ENCODE assay signal across 16 cellular contexts in the genomic region with DNA sequence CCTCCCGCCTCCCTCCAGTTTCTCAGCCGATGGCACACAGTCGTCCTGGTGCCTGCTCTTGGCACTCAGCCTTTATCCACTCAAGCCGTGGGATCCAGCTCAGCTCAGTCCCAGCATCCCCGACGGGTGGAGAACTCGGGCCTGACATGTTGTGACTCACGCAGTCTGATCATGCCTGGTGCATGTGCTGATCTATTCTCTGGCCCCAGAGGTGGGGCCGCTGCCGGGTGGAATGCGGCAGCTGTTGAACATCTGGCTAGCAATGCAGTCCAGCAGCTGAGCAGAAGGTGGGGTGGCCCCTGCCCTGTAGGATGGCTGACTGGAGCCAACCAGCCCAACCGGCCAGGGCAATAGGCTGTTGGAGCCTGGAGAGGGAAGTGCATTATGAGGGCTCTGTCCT. TPM values are rescaled to one million over a fixed set of nuclear protein-coding genes. Genes with fewer than 3 reads are reported as not detected.
A peak's percentile ranks its signal among the peaks of the same experiment; 100 is the strongest.
DNase-seq lines count a peak whose midpoint lies in the region; ATAC-seq, FAIRE-seq and TF ChIP-seq lines count a peak whose summit lies in the region.
"Had no signal": no experiment of that assay in that cellular context is flagged by ENCODE, and none has a peak within 500 bp of the region (broad histone marks: within the 10 kb centered on the region; RNA-seq: fewer than 3 reads in every experiment).

No MANE protein-coding gene starts in this region.

- no peak overlapping the region for H2AFZ ChIP-seq in mammary epithelial cell (ENCODE audit: low read depth, low read length)

- POLR2A ChIA-PET in MCF 10A (lab: Yijun Ruan, JAX), result interaction anchor here (0.6 kb wide), 1 partner anchor 175 kb away, joined by 3 read pairs; no protein-coding TSS in a partner anchor

- peaks cover 7% of the 10 kb centered on the region for H3K36me3 Mint-ChIP-seq in MCF 10A (ENCODE audit: insufficient read depth, unreplicated experiment)
- H3K36me3 Mint-ChIP-seq: memory B cell had no signal

- in situ Hi-C loops in mammary epithelial cell (cut with MboI; ENCODE audit: low sequenced_read_pairs in 2 of 2), result no loop called here

- H4K20me1 ChIP-seq in mammary epithelial cell (ENCODE audit: insufficient read depth, low read length), result no peaks in the 10 kb centered on the region

- no peak overlapping the region for H3K4me3 Mint-ChIP-seq in MCF 10A (ENCODE audit: unreplicated experiment)
- H3K4me3 Mint-ChIP-seq: activated CD4-positive, alpha-beta T cell treated with anti-CD3 and anti-CD28 coated beads, Interleukin-2, amount 10 ng/mL, durations not matched to agents 7 days and 5 days; memory B cell had no signal

- H3K27ac Mint-ChIP-seq in MCF 10A (ENCODE audit: low read depth, unreplicated experiment), result no peak overlapping the region
- H3K27ac Mint-ChIP-seq: activated CD4-positive, alpha-beta T cell treated with anti-CD3 and anti-CD28 coated beads, Interleukin-2, amount 10 ng/mL, durations not matched to agents 7 days and 5 days; memory B cell had no signal

- no peaks in the 10 kb centered on the region for H3K9me3 Mint-ChIP-seq in MCF 10A (ENCODE audit: unreplicated experiment)
- H3K9me3 Mint-ChIP-seq: activated CD4-positive, alpha-beta T cell treated with anti-CD3 and anti-CD28 coated beads, Interleukin-2, amount 10 ng/mL, durations not matched to agents 7 days and 5 days; memory B cell had no signal

- H3K9me3 ChIP-seq in mammary epithelial cell (replicated peaks; ENCODE audit: insufficient read depth, low read length) (no peaks in the 10 kb centered on the region), colonic mucosa (no peaks in the 10 kb centered on the region), body of pancreas (no peaks in the 10 kb centered on the region)
- H3K9me3 ChIP-seq: suprapubic skin had no signal

- H3K4me3 ChIP-seq in mammary epithelial cell (replicated peaks in 1 of 3; ENCODE audit: insufficient read depth in 1 of 3, low read depth in 2 of 3, low read length in 3 of 3) (no peak overlapping the region), colonic mucosa (no peak overlapping the region), body of pancreas (no peak overlapping the region)
- H3K4me3 ChIP-seq: suprapubic skin had no signal

- CTCF ChIA-PET in MCF 10A (lab: Yijun Ruan, JAX) (interaction anchor here (0.6 to 1.1 kb wide), 4 partner anchors 37 to 48 kb away, joined by 3 read pairs; no protein-coding TSS in a partner anchor), mammary epithelial cell (lab: Charles Lee; ENCODE audit: low non-redundant PET) (no interaction called here)

- no peaks in the 10 kb centered on the region for H3K27me3 Mint-ChIP-seq in MCF 10A (ENCODE audit: insufficient read depth, unreplicated experiment)

- H3K79me2 ChIP-seq in mammary epithelial cell (ENCODE audit: insufficient read depth, low read length), result no peaks in the 10 kb centered on the region

- BruUV-seq in MCF 10A (replicated peaks; lab: Mats Ljungman, UMichigan), result no TSS peak
- BruUV-seq in mammary epithelial cell (replicated peaks; lab: Mats Ljungman, UMichigan), result no TSS peak

- peaks cover 9% of the 10 kb centered on the region for H3K4me1 ChIP-seq in mammary epithelial cell (ENCODE audit: insufficient read depth, low read length)
- no peaks in the 10 kb centered on the region for H3K4me1 ChIP-seq in colonic mucosa
- peaks cover 20% of the 10 kb centered on the region for H3K4me1 ChIP-seq in body of pancreas

- no peak for TF ChIP-seq CTCF in MCF 10A (IDR thresholded peaks at IDR 0.05; ENCODE audit: unreplicated experiment)
- TF ChIP-seq CTCF in mammary epithelial cell (conservative IDR thresholded peaks at IDR 0.05 in 1 of 2, IDR thresholded peaks at IDR 0.05 in 1 of 2; ENCODE audit: extremely low read depth in 1 of 2, insufficient read depth in 1 of 2, low read depth in 1 of 2, low read length in 2 of 2), result no peak
- TF ChIP-seq CTCF in colonic mucosa (IDR thresholded peaks at IDR 0.05), result no peak
- no peak for TF ChIP-seq CTCF in body of pancreas (IDR thresholded peaks at IDR 0.05)
- TF ChIP-seq CTCF in D721Med (IDR thresholded peaks at IDR 0.05; ENCODE audit: insufficient read depth, missing control alignments), result no peak

- H3K27me3 ChIP-seq in mammary epithelial cell (ENCODE audit: insufficient read depth, low read length), result peaks cover 2% of the 10 kb centered on the region
- H3K27me3 ChIP-seq in colonic mucosa, result peaks cover 27% of the 10 kb centered on the region
- H3K27me3 ChIP-seq in body of pancreas, result no peaks in the 10 kb centered on the region

- H3K36me3 ChIP-seq in mammary epithelial cell (ENCODE audit: insufficient read depth, low read length) (no peaks in the 10 kb centered on the region), colonic mucosa (no peaks in the 10 kb centered on the region), body of pancreas (replicated peaks in 1 of 2; ENCODE audit: insufficient read depth in 1 of 2, low read depth in 2 of 2) (no peaks in the 10 kb centered on the region)
- H3K36me3 ChIP-seq: suprapubic skin had no signal

- 75% methylated on average over 3 of the region's 12 CpGs for WGBS in mammary epithelial cell (ENCODE audit: low coverage, missing lambda C conversion rate)
- WGBS in body of pancreas, 2 donors, result 64 to 67% methylated on average over 3 to 12 of the region's 12 CpGs

- no peak for FAIRE-seq in D721Med (lab: Jason Lieb, UNC)

- peaks cover 10% of the 10 kb centered on the region for H3K4me1 Mint-ChIP-seq in MCF 10A (ENCODE audit: insufficient read depth, unreplicated experiment)

- TF ChIP-seq POLR2A in body of pancreas (IDR thresholded peaks at IDR 0.05), result no peak

- H3K27ac ChIP-seq in mammary epithelial cell (ENCODE audit: insufficient read depth, low read depth, low read length) (no peak overlapping the region), colonic mucosa (no peak overlapping the region), body of pancreas (no peak overlapping the region)
- H3K27ac ChIP-seq: suprapubic skin had no signal

- DNase-seq in MCF 10A (ENCODE audit: unreplicated experiment), result peak; percentile 11
- DNase-seq in mammary epithelial cell, result no peak
- DNase-seq in colonic mucosa, result peak; percentile 22
- peak; percentile 74 for DNase-seq in hepatic stellate cell (ENCODE audit: low spot score)
- DNase-seq in ureter (ENCODE audit: low spot score), result peak; percentile 53
- no peak for DNase-seq in ecto neural progenitor cell (ENCODE audit: low spot score)
- DNase-seq in body of pancreas, result no peak
- no peak for DNase-seq in D721Med (ENCODE audit: insufficient read length, low spot score)
- DNase-seq: activated CD4-positive, alpha-beta T cell treated with anti-CD3 and anti-CD28 coated beads, Interleukin-2, amount 10 ng/mL, durations not matched to agents 7 days and 5 days; activated effector memory CD4-positive, alpha-beta T cell treated with anti-CD3 and anti-CD28 coated beads, Interleukin-2, amount 50 U/mL, for 16 hours; cerebellar nuclear complex; hippocampal formation; NCI-H1436 treated with DMSO at 0.1 percent for 48 hours; NCI-H748 treated with DMSO at 0.1 percent for 48 hours had no signal

- no peak overlapping the region for H3K9ac ChIP-seq in mammary epithelial cell (ENCODE audit: insufficient read depth, low read length)
- no peak overlapping the region for H3K9ac ChIP-seq in colonic mucosa (ENCODE audit: low read depth in 2 of 2, low read length in 2 of 2)

- intact Hi-C loops in MCF 10A (cut with micrococcal nuclease) (no loop called here), mammary epithelial cell (cut with micrococcal nuclease) (no loop called here), colonic mucosa (cut with DNase I) (no loop called here), body of pancreas (cut with DNase I) (no loop called here)

- H3K4me2 ChIP-seq in mammary epithelial cell (ENCODE audit: insufficient read depth, low read depth, low read length), result no peak overlapping the region

- ATAC-seq in body of pancreas, result no peak

- dilution Hi-C loops in mammary epithelial cell (cut with HindIII; ENCODE audit: low sequenced_read_pairs), result loop anchor here (5.0 kb wide), 2 partner anchors 42 to 83 kb away; no protein-coding TSS in a partner anchor

RNA-seq across cellular contexts. Expression of a gene that starts 1.7 kb away (rescaled TPM):
- 2.6 and 4.1 TPM in 2 replicates for total RNA-seq in MCF 10A (2022)
- total RNA-seq in mammary epithelial cell, result 10 to 100 TPM in 1 of 2 donors, 1 to 10 TPM in 1; 5.2 to 10.7 TPM
- 5.8 TPM for polyA plus RNA-seq in mammary epithelial cell
- polyA minus RNA-seq in mammary epithelial cell, result 10.3 TPM
- total RNA-seq in colonic mucosa, result 1 to 10 TPM; 3.6 to 4.0 TPM
- 13.2 TPM for total RNA-seq in ureter
- 10 to 100 TPM in 1 of 2 donors, 1 to 10 TPM in 1; 4.9 to 11.5 TPM for total RNA-seq in body of pancreas

RNA-seq across cellular contexts. Expression of a gene that starts 30.8 kb away (rescaled TPM):
- total RNA-seq in MCF 10A (2022) (41.8 and 46.9 TPM in 2 replicates), mammary epithelial cell (10 to 100 TPM; 17.2 to 42.5 TPM), colonic mucosa (10 to 100 TPM; 32.2 to 43.8 TPM), ureter (83.3 TPM), body of pancreas (10 to 100 TPM; 24.7 to 29.6 TPM)
- 5.8 TPM for polyA plus RNA-seq in mammary epithelial cell
- 66.7 TPM for polyA minus RNA-seq in mammary epithelial cell

Comparison
In these comparisons a context has a peak if more than half of its experiments do, and no peak if none do; other contexts are left out.
1. DNase-seq: peak in MCF 10A (single experiment), colonic mucosa (single experiment), hepatic stellate cell (single experiment) and ureter (single experiment); none in mammary epithelial cell (single experiment), ecto neural progenitor cell (single experiment), body of pancreas (0 of 4) and D721Med (single experiment).